Comparison of ENCODE assay signal across 8 cellular contexts in the genomic region with DNA sequence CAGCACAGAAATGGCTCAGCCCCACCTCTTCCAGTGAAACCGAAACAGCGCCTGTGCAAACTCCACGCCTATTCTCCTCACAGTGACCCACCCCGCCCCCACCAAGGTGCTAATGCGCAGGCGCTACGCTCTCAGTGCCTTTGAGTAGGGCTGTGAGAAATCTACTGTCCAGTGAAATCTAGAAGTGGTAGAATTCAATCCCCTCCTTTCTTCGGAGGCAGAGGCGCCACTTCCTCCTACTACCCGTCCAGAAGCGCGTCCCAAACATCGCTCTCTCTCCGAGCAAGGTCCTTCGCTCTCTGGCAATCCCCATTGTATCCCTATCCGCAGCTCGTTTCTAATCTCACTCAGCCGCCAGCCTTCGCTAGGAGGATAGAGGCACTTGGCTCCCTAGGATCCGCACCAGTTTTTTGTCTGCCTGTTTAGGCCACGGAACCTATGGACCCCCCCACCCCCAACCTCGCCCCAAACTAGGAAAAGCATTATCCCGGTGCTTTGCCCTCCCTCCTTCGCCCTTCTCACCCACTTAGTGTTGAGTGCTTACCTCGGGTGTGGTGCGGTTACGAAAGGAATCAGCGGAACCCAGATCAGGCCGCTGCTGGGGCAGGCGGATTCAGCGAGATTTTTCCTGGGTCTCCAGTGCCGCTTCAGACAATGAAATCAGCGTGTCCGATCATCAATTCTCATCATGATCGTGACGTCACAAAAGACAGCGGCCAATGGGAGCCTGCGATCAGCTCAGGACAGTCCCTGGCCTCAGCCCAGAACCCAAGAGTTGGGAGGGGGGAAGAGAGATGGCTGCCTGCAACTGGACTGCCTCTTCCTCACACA. TPM values are rescaled to one million over a fixed set of nuclear protein-coding genes. Genes with fewer than 3 reads are reported as not detected.
A peak's percentile ranks its signal among the peaks of the same experiment; 100 is the strongest.
DNase-seq lines count a peak whose midpoint lies in the region; ATAC-seq, FAIRE-seq and TF ChIP-seq lines count a peak whose summit lies in the region.

TSS of gene HDX (minus strand) at position 656 of the 831 bp plus-strand sequence. CDS start 27,056 bp downstream, outside the sequence.

- TF ChIP-seq RAD21 in neural cell (conservative IDR thresholded peaks at IDR 0.05), result no peak

- H3F3A ChIP-seq in neural cell (ENCODE audit: insufficient read depth, low read length, poor library complexity, severe bottlenecking), result no peaks in the 10 kb centered on the region

- H3K27me3 ChIP-seq in neural cell (ENCODE audit: insufficient read depth, low read depth, low read length) (no peaks in the 10 kb centered on the region), stomach (no peaks in the 10 kb centered on the region)

- H3K9me2 ChIP-seq in neural cell (ENCODE audit: insufficient read depth, low read length), result no peaks in the 10 kb centered on the region

- 1 to 42% (median 5%) methylated on average over 25 to 38 of the region's 38 CpGs for WGBS in stomach, 5 donors

- TF ChIP-seq CTCF in neural cell (IDR thresholded peaks at IDR 0.05; ENCODE audit: poor library complexity, severe bottlenecking), result no peak
- TF ChIP-seq CTCF in stomach (IDR thresholded peaks at IDR 0.05), result no peak

- DNase-seq in CD1c-positive myeloid dendritic cell (ENCODE audit: extremely low spot score) (peak; percentile 84), HS-5 (ENCODE audit: low read depth) (peak; percentile 45), RPMI8226 (peak; percentile 87), frontal cortex (ENCODE audit: low spot score in 2 of 2) (peak; percentile 6 to 33), stomach (peak; percentile 74)
- peak in 3 of 4 experiments; percentile 16 to 60 (median 35) for DNase-seq in activated naive CD4-positive, alpha-beta T cell (lab: John Stamatoyannopoulos, UW)

- peak within 1 kb of the TSS; percentile 54 for H3K9ac ChIP-seq in neural cell (ENCODE audit: low read length)

- peak within 1 kb of the TSS; percentile 59 for H3K27ac ChIP-seq in neural cell (ENCODE audit: low read length)
- H3K27ac ChIP-seq in stomach, result peak within 1 kb of the TSS; percentile 83 to 87 (median 85)

- no peak within 1 kb of the TSS for H2AFZ ChIP-seq in neural cell (ENCODE audit: low read depth, low read length)

- H3K4me3 ChIP-seq in neural cell (ENCODE audit: low read length) (peak within 1 kb of the TSS; percentile 58), stomach (peak within 1 kb of the TSS; percentile 49 to 56 (median 54))

- H4K20me1 ChIP-seq in neural cell (ENCODE audit: insufficient read depth), result no peaks in the 10 kb centered on the region

- H3K4me1 ChIP-seq in stomach, result no peaks in the 10 kb centered on the region

- TF ChIP-seq POLR2A in stomach (IDR thresholded peaks at IDR 0.05), result no peak

- intact Hi-C loops in stomach (cut with DNase I; ENCODE audit: low total_unique reads), result no loop called here

- ATAC-seq in GM19468 (IDR thresholded peaks at IDR 0.05; ENCODE audit: extremely low read depth, unreplicated experiment), result peak; percentile 85

- H3K9me3 ChIP-seq in neural cell (ENCODE audit: low read length) (no peaks in the 10 kb centered on the region), stomach (no peaks in the 10 kb centered on the region)

- H3K4me2 ChIP-seq in neural cell (ENCODE audit: low read length), result no peak within 1 kb of the TSS

- H3K79me2 ChIP-seq in neural cell (replicated peaks; ENCODE audit: insufficient read depth, low read length), result no peaks in the 10 kb centered on the region

- no peak for FAIRE-seq in frontal cortex (lab: Jason Lieb, UNC)

- TF ChIP-seq EP300 in neural cell (conservative IDR thresholded peaks at IDR 0.05; ENCODE audit: poor library complexity, severe bottlenecking), result no peak
- TF ChIP-seq EP300 in stomach (IDR thresholded peaks at IDR 0.05), result no peak

- H3K36me3 ChIP-seq in neural cell (ENCODE audit: insufficient read depth, low read length), result no peaks in the 10 kb centered on the region
- no peaks in the 10 kb centered on the region for H3K36me3 ChIP-seq in stomach

TF ChIP-seq in neural cell, 6 proteins besides CTCF, POLR2A, EP300 and RAD21:
- TF ChIP-seq REST (IDR thresholded peaks at IDR 0.05; ENCODE audit: borderline replicate concordance), result no peak
- no peak for TF ChIP-seq EZH2 (IDR thresholded peaks at IDR 0.05; ENCODE audit: borderline replicate concordance, insufficient read depth, low read length, poor library complexity, severe bottlenecking)
- TF ChIP-seq TAF1 (IDR thresholded peaks at IDR 0.05; ENCODE audit: low read depth), result no peak
TF ChIP-seq in neural cell: peak in this region for 0.

RNA-seq across cellular contexts. Expression of gene HDX, which starts in this region (rescaled TPM):
- total RNA-seq in frontal cortex, result 11.4 TPM
- polyA plus RNA-seq in neural cell, result 2.1 and 3.1 TPM in 2 replicates
- 10.2 and 11.7 TPM in 2 replicates for polyA minus RNA-seq in neural cell
- 1 to 10 TPM in 4 of 5 donors, under 1 TPM in 1; under 0.01 to 5.7 (median 2.2) TPM for total RNA-seq in stomach
- polyA plus RNA-seq in stomach, result under 1 TPM; 0.19 to 0.48 (median 0.46) TPM

Comparison
In these comparisons a context has a peak if more than half of its experiments do, and no peak if none do; other contexts are left out.
1. Peak in every context shown above with its lines: DNase-seq, ATAC-seq, H3K4me3 ChIP-seq and H3K27ac ChIP-seq.
2. DNase-seq: peak in every context shown above with its lines; median percentile 87 in RPMI8226; 84 in CD1c-positive myeloid dendritic cell; 74 in stomach; 45 in HS-5; 35 in activated naive CD4-positive, alpha-beta T cell; 20 in frontal cortex.